ENCODE assay signal across 9 cellular contexts in genomic region chr3:25021816-25022215, GRCh38.
DNase-seq lines count a peak whose midpoint lies in the region; ATAC-seq and TF ChIP-seq lines count a peak whose summit lies in the region.
"Had no signal": no experiment of that assay in that cellular context is flagged by ENCODE, and none has a peak within 500 bp of the region (broad histone marks: within the 10 kb centered on the region; RNA-seq: fewer than 3 reads in every experiment).

No MANE protein-coding gene starts in this region.

- ATAC-seq in GM23338 (no peak; the same call in 2 of the 3 replicates), HG02678 (IDR thresholded peaks at IDR 0.05; ENCODE audit: unreplicated experiment) (no peak)

- H3K27ac Mint-ChIP-seq in GM23338: no peak overlapping the region
- H3K27ac Mint-ChIP-seq: memory B cell had no signal

- peak; percentile 63 for TF ChIP-seq CTCF in GM23338 (conservative IDR thresholded peaks at IDR 0.05; ENCODE audit: low read depth in 2 of 2)
- peak; percentile 78 for TF ChIP-seq CTCF in left ventricle myocardium inferior (IDR thresholded peaks at IDR 0.05; ENCODE audit: borderline replicate concordance)
- TF ChIP-seq CTCF in smooth muscle cell (IDR thresholded peaks at IDR 0.05; ENCODE audit: borderline replicate concordance, insufficient read depth, poor library complexity, severe bottlenecking): peak; percentile 44

- no peaks in the 10 kb centered on the region for H3K4me1 ChIP-seq in GM23338 (ENCODE audit: insufficient read depth)
- H3K4me1 ChIP-seq in adipocyte (ENCODE audit: control insufficient read depth, insufficient read depth, low read length): no peaks in the 10 kb centered on the region
- H3K4me1 ChIP-seq in left ventricle myocardium inferior: no peaks in the 10 kb centered on the region
- no peaks in the 10 kb centered on the region for H3K4me1 ChIP-seq in smooth muscle cell (ENCODE audit: low read depth)

- WGBS in smooth muscle cell (ENCODE audit: low lambda C conversion rate): 58% methylated on average over 3 of the region's 3 CpGs

- no peaks in the 10 kb centered on the region for H3K27me3 ChIP-seq in GM23338 (ENCODE audit: insufficient read depth)
- no peaks in the 10 kb centered on the region for H3K27me3 ChIP-seq in adipocyte (replicated peaks; ENCODE audit: control insufficient read depth, insufficient read depth, low read length)
- H3K27me3 ChIP-seq in left ventricle myocardium inferior (ENCODE audit: low read depth): no peaks in the 10 kb centered on the region
- H3K27me3 ChIP-seq in smooth muscle cell (ENCODE audit: low read depth): no peaks in the 10 kb centered on the region

- DNase-seq in GM23338 (ENCODE audit: low spot score) (peak; percentile 15), adipocyte (ENCODE audit: low read depth) (peak; percentile 73), left ventricle myocardium inferior (no peak), smooth muscle cell (lab: John Stamatoyannopoulos, UW; ENCODE audit: unreplicated experiment) (no peak), GOT3 (lab: John Stamatoyannopoulos, UW) (no peak), HUDEP-2 (lab: John Stamatoyannopoulos, UW; ENCODE audit: unreplicated experiment in 76 of 76) (no peak)
- no peak for DNase-seq in stimulated activated CD4-positive, alpha-beta T cell treated with anti-CD3 and anti-CD28 coated beads, Interleukin-15, amount 100 ng/mL, for 24 hours

- H3K36me3 Mint-ChIP-seq in GM23338 (ENCODE audit: low read depth): no peaks in the 10 kb centered on the region
- H3K36me3 Mint-ChIP-seq: memory B cell had no signal

- H3K4me2 ChIP-seq in GM23338: no peak overlapping the region
- H3K4me2 ChIP-seq in smooth muscle cell: peak overlapping the region; percentile 47

- no peak overlapping the region for H3K4me3 Mint-ChIP-seq in GM23338
- H3K4me3 Mint-ChIP-seq: memory B cell had no signal

- H3K4me3 ChIP-seq in GM23338: no peak overlapping the region
- no peak overlapping the region for H3K4me3 ChIP-seq in adipocyte (ENCODE audit: low read length)
- H3K4me3 ChIP-seq in left ventricle myocardium inferior: no peak overlapping the region
- H3K4me3 ChIP-seq in smooth muscle cell: no peak overlapping the region

- no peaks in the 10 kb centered on the region for H3K4me1 Mint-ChIP-seq in GM23338
- H3K4me1 Mint-ChIP-seq: memory B cell had no signal

- no peaks in the 10 kb centered on the region for H3K9me3 Mint-ChIP-seq in GM23338

- H2AFZ ChIP-seq in GM23338 (no peak overlapping the region), smooth muscle cell (ENCODE audit: low read depth) (no peak overlapping the region)

- no peaks in the 10 kb centered on the region for H3K27me3 Mint-ChIP-seq in GM23338 (ENCODE audit: insufficient read depth, low read depth, poor library complexity)
- H3K27me3 Mint-ChIP-seq: memory B cell had no signal

- H4K20me1 ChIP-seq in GM23338 (replicated peaks; ENCODE audit: insufficient read depth): no peaks in the 10 kb centered on the region
- no peaks in the 10 kb centered on the region for H4K20me1 ChIP-seq in smooth muscle cell (ENCODE audit: low read depth)

- H3K27ac ChIP-seq in GM23338 (ENCODE audit: low read depth): no peak overlapping the region
- no peak overlapping the region for H3K27ac ChIP-seq in left ventricle myocardium inferior (replicated peaks)
- no peak overlapping the region for H3K27ac ChIP-seq in smooth muscle cell (ENCODE audit: low read depth)

- H3K9me3 ChIP-seq in adipocyte (ENCODE audit: control insufficient read depth, low read length): no peaks in the 10 kb centered on the region
- H3K9me3 ChIP-seq in left ventricle myocardium inferior (replicated peaks): no peaks in the 10 kb centered on the region
- no peaks in the 10 kb centered on the region for H3K9me3 ChIP-seq in smooth muscle cell (replicated peaks; ENCODE audit: low read depth)

- H3F3A ChIP-seq in GM23338 (replicated peaks; ENCODE audit: low read depth) (no peaks in the 10 kb centered on the region), smooth muscle cell (ENCODE audit: low read depth) (no peaks in the 10 kb centered on the region)

- H3K79me2 ChIP-seq in GM23338 (replicated peaks; ENCODE audit: insufficient read depth) (no peaks in the 10 kb centered on the region), smooth muscle cell (ENCODE audit: low read depth) (no peaks in the 10 kb centered on the region)

- H3K36me3 ChIP-seq in GM23338 (ENCODE audit: insufficient read depth): no peaks in the 10 kb centered on the region
- H3K36me3 ChIP-seq in adipocyte (ENCODE audit: control insufficient read depth, insufficient read depth, low read length, severe bottlenecking): no peaks in the 10 kb centered on the region
- H3K36me3 ChIP-seq in left ventricle myocardium inferior: no peaks in the 10 kb centered on the region
- H3K36me3 ChIP-seq in smooth muscle cell (ENCODE audit: low read depth): no peaks in the 10 kb centered on the region

- H3K9ac ChIP-seq in adipocyte (ENCODE audit: low read length): no peak overlapping the region
- no peak overlapping the region for H3K9ac ChIP-seq in smooth muscle cell (ENCODE audit: low read depth)

- intact Hi-C loops in left ventricle myocardium inferior (cut with micrococcal nuclease): no loop called here

- no peaks in the 10 kb centered on the region for H3K9me2 ChIP-seq in GM23338 (ENCODE audit: insufficient read depth)

TF ChIP-seq in GM23338, 12 proteins besides CTCF, POLR2A, EP300 and RAD21 (continues in another document):
- TF ChIP-seq, protein P1, sequence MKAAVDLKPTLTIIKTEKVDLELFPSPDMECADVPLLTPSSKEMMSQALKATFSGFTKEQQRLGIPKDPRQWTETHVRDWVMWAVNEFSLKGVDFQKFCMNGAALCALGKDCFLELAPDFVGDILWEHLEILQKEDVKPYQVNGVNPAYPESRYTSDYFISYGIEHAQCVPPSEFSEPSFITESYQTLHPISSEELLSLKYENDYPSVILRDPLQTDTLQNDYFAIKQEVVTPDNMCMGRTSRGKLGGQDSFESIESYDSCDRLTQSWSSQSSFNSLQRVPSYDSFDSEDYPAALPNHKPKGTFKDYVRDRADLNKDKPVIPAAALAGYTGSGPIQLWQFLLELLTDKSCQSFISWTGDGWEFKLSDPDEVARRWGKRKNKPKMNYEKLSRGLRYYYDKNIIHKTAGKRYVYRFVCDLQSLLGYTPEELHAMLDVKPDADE (IDR thresholded peaks at IDR 0.05): no peak
- no peak for TF ChIP-seq ZNF462 (CRISPR knock-in tag; IDR thresholded peaks at IDR 0.05)
- TF ChIP-seq JUNB (IDR thresholded peaks at IDR 0.05; ENCODE audit: unreplicated experiment): no peak
- no peak for TF ChIP-seq NANOG (IDR thresholded peaks at IDR 0.05; ENCODE audit: borderline replicate concordance)
- no peak for TF ChIP-seq EZH2phosphoT487 (IDR thresholded peaks at IDR 0.05; ENCODE audit: unreplicated experiment)
- TF ChIP-seq ZNF114 (CRISPR knock-in tag; IDR thresholded peaks at IDR 0.05): no peak

Comparison
In these comparisons a context has a peak if more than half of its experiments do, and no peak if none do; other contexts are left out.
1. DNase-seq: peak in GM23338 (single experiment) and adipocyte (single experiment); none in left ventricle myocardium inferior (single experiment), smooth muscle cell (single experiment), GOT3 (single experiment), HUDEP-2 (0 of 76) and stimulated activated CD4-positive, alpha-beta T cell treated with anti-CD3 and anti-CD28 coated beads, Interleukin-15, amount 100 ng/mL, for 24 hours (single experiment).
2. Peak in every context shown above with its lines, with median percentiles within 50 percentile points of each other: CTCF ChIP-seq.